ENCODE assay signal across 8 cellular contexts in genomic region chr3:81910244-81910852, GRCh38.
DNase-seq lines count a peak whose midpoint lies in the region; ATAC-seq and TF ChIP-seq lines count a peak whose summit lies in the region.

No MANE protein-coding gene starts in this region.

- no peaks in the 10 kb centered on the region for H3K36me3 Mint-ChIP-seq in Caco-2 (ENCODE audit: insufficient read depth, unreplicated experiment)

- H3K27me3 Mint-ChIP-seq in Caco-2 (ENCODE audit: insufficient read depth, unreplicated experiment): no peaks in the 10 kb centered on the region

- H3K4me1 ChIP-seq in Caco-2 (no peaks in the 10 kb centered on the region), esophagus squamous epithelium (peaks cover 0 to 5% (median 0%) of the 10 kb centered on the region in 3 donors), osteoblast (ENCODE audit: insufficient read depth, low read length) (no peaks in the 10 kb centered on the region)
- no peaks in the 10 kb centered on the region for H3K4me1 ChIP-seq in effector memory CD4-positive, alpha-beta T cell (ENCODE audit: control insufficient read depth, insufficient read depth, low read length, poor library complexity, severe bottlenecking)

- TF ChIP-seq POLR2A in esophagus squamous epithelium (IDR thresholded peaks at IDR 0.05): no peak

- no peaks in the 10 kb centered on the region for H3K27me3 ChIP-seq in Caco-2 (replicated peaks; ENCODE audit: control insufficient read depth, insufficient read depth, low read length)
- no peaks in the 10 kb centered on the region for H3K27me3 ChIP-seq in esophagus squamous epithelium
- H3K27me3 ChIP-seq in osteoblast (ENCODE audit: insufficient read depth, low read length): no peaks in the 10 kb centered on the region
- peaks cover 4% of the 10 kb centered on the region for H3K27me3 ChIP-seq in effector memory CD4-positive, alpha-beta T cell (replicated peaks; ENCODE audit: control insufficient read depth, insufficient read depth, low read length, poor library complexity, severe bottlenecking)

- peak in 1 of 2 experiments; percentile 41 for DNase-seq in Caco-2
- peak; percentile 31 for DNase-seq in RPMI7951 (ENCODE audit: low read depth)
- DNase-seq in esophagus squamous epithelium (lab: John Stamatoyannopoulos, UW): no peak
- no peak for DNase-seq in osteoblast (ENCODE audit: insufficient read length, low spot score, missing footprints)
- no peak for DNase-seq in NK-92 (lab: John Stamatoyannopoulos, UW; ENCODE audit: unreplicated experiment)
- no peak for DNase-seq in effector memory CD4-positive, alpha-beta T cell

- no peaks in the 10 kb centered on the region for H3K9me3 ChIP-seq in Caco-2
- H3K9me3 ChIP-seq in esophagus squamous epithelium: no peaks in the 10 kb centered on the region
- no peaks in the 10 kb centered on the region for H3K9me3 ChIP-seq in osteoblast (ENCODE audit: low read depth, low read length)
- H3K9me3 ChIP-seq in effector memory CD4-positive, alpha-beta T cell (ENCODE audit: control insufficient read depth, low read length): no peaks in the 10 kb centered on the region

- WGBS in esophagus squamous epithelium, 2 donors: 8 to 11% methylated on average over 5 of the region's 5 CpGs

- no peaks in the 10 kb centered on the region for H3K79me2 ChIP-seq in osteoblast (ENCODE audit: insufficient read depth, low read length)

- H3K27ac ChIP-seq in esophagus squamous epithelium: no peak overlapping the region
- no peak overlapping the region for H3K27ac ChIP-seq in osteoblast (ENCODE audit: low read depth, low read length)
- no peak overlapping the region for H3K27ac ChIP-seq in effector memory CD4-positive, alpha-beta T cell (ENCODE audit: insufficient read depth, low read length, poor library complexity, severe bottlenecking)

- ATAC-seq in GM18858 (IDR thresholded peaks at IDR 0.05; ENCODE audit: unreplicated experiment): peak; percentile 68
- peak; percentile 79 for ATAC-seq in HG03354 (IDR thresholded peaks at IDR 0.05; ENCODE audit: poor library complexity, severe bottlenecking, unreplicated experiment)

- H4K20me1 ChIP-seq in osteoblast (ENCODE audit: insufficient read depth, low read length): no peaks in the 10 kb centered on the region

- H3K27ac Mint-ChIP-seq in Caco-2 (ENCODE audit: unreplicated experiment): no peak overlapping the region

- no peaks in the 10 kb centered on the region for H3K9me3 Mint-ChIP-seq in Caco-2 (ENCODE audit: unreplicated experiment)

- intact Hi-C loops in Caco-2 (cut with micrococcal nuclease; ENCODE audit: unreplicated experiment) (loop anchor here (1.0 kb wide), 2 partner anchors 223 to 1613 kb away; no protein-coding TSS in a partner anchor), esophagus squamous epithelium (cut with DNase I) (no loop called here)

- no peak overlapping the region for H3K4me2 ChIP-seq in osteoblast (ENCODE audit: insufficient read depth, low read length)

- POLR2A ChIA-PET in Caco-2 (lab: Charles Lee): no interaction called here

- no TSS peak for BruUV-seq in Caco-2 (replicated peaks; lab: Mats Ljungman, UMichigan)

- TF ChIP-seq CTCF in Caco-2 (IDR thresholded peaks at IDR 0.05; ENCODE audit: insufficient read depth in 1 of 2, low read depth in 1 of 2, low read length in 1 of 2, severe bottlenecking in 1 of 2, unreplicated experiment in 1 of 2): peak; percentile 59 to 75
- TF ChIP-seq CTCF in esophagus squamous epithelium (IDR thresholded peaks at IDR 0.05): peak; percentile 8 to 68 (median 52)
- TF ChIP-seq CTCF in osteoblast (IDR thresholded peaks at IDR 0.05; ENCODE audit: extremely low read depth, low read depth, low read length): peak; percentile 75

- H3K36me3 ChIP-seq in Caco-2 (ENCODE audit: control insufficient read depth, insufficient read depth, low read length) (no peaks in the 10 kb centered on the region), esophagus squamous epithelium (no peaks in the 10 kb centered on the region), osteoblast (ENCODE audit: insufficient read depth, low read length) (no peaks in the 10 kb centered on the region)
- H3K36me3 ChIP-seq in effector memory CD4-positive, alpha-beta T cell (ENCODE audit: control insufficient read depth, insufficient read depth, low read length): no peaks in the 10 kb centered on the region

- H3K4me3 ChIP-seq in Caco-2 (ENCODE audit: low read depth, low read length) (no peak overlapping the region), esophagus squamous epithelium (no peak overlapping the region), osteoblast (ENCODE audit: insufficient read depth, low read length) (no peak overlapping the region)
- H3K4me3 ChIP-seq in effector memory CD4-positive, alpha-beta T cell (ENCODE audit: insufficient read depth, low read depth, low read length, poor library complexity, severe bottlenecking): no peak overlapping the region

- no peak overlapping the region for H3K4me3 Mint-ChIP-seq in Caco-2 (ENCODE audit: unreplicated experiment)

- CTCF ChIA-PET in Caco-2 (lab: Charles Lee): no interaction called here

- H2AFZ ChIP-seq in osteoblast (ENCODE audit: low read length): no peak overlapping the region

- H3K4me1 Mint-ChIP-seq in Caco-2 (ENCODE audit: low read depth, unreplicated experiment): no peaks in the 10 kb centered on the region
